In the genomic region with DNA sequence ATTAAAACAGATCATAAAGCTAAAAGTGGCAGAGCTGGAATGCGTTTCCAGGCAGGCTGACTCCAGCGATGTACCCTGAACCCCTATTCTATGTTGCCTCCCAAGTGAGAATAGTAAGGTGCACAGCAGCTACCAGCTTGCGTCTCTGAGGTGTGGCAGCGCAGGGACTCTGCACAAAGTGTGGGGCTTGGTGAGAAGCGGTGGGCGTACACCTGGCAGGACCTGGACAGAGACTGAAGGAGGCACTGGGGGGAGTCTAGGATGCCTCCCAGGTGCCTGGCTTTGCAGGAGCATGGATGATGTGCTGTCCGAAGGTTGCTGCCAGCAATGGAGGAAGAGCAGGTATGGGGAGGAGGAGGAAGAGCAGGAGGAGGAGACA, we compare ENCODE assay signal across 22 cellular contexts. TPM values are rescaled to one million over a fixed set of nuclear protein-coding genes. Genes with fewer than 3 reads are reported as not detected.
DNase-seq lines count a peak whose midpoint lies in the region; ATAC-seq and TF ChIP-seq lines count a peak whose summit lies in the region.
"Had no signal": no experiment of that assay in that cellular context is flagged by ENCODE, and none has a peak within 500 bp of the region (broad histone marks: within the 10 kb centered on the region; RNA-seq: fewer than 3 reads in every experiment).

No MANE protein-coding gene starts in this region.

- no peak overlapping the region for H3K4me3 Mint-ChIP-seq in stimulated activated naive CD8-positive, alpha-beta T cell treated with anti-CD3 and anti-CD28 coated beads, Interleukin-15, amount 100 ng/mL, for 72 hours
- no peak overlapping the region for H3K4me3 Mint-ChIP-seq in nephron
- H3K4me3 Mint-ChIP-seq in glutamatergic neuron (ENCODE audit: unreplicated experiment), result no peak overlapping the region

- H3K27me3 Mint-ChIP-seq in stimulated activated naive CD8-positive, alpha-beta T cell treated with anti-CD3 and anti-CD28 coated beads, Interleukin-15, amount 100 ng/mL, for 72 hours, result no peaks in the 10 kb centered on the region
- H3K27me3 Mint-ChIP-seq in nephron (ENCODE audit: low read depth), result peaks cover 11% of the 10 kb centered on the region
- H3K27me3 Mint-ChIP-seq in glutamatergic neuron (ENCODE audit: unreplicated experiment), result peaks cover 2% of the 10 kb centered on the region

- no peaks in the 10 kb centered on the region for H3K9me3 Mint-ChIP-seq in stimulated activated naive CD8-positive, alpha-beta T cell treated with anti-CD3 and anti-CD28 coated beads, Interleukin-15, amount 100 ng/mL, for 72 hours
- H3K9me3 Mint-ChIP-seq in nephron (no peaks in the 10 kb centered on the region), glutamatergic neuron (ENCODE audit: unreplicated experiment) (no peaks in the 10 kb centered on the region)

- peak overlapping the region; percentile 64 to 72 for H3K27ac Mint-ChIP-seq in stimulated activated naive CD8-positive, alpha-beta T cell treated with anti-CD3 and anti-CD28 coated beads, Interleukin-15, amount 100 ng/mL, for 72 hours
- H3K27ac Mint-ChIP-seq in nephron (peak overlapping the region; percentile 10 to 69 (median 49)), glutamatergic neuron (ENCODE audit: unreplicated experiment) (no peak overlapping the region)

- ATAC-seq in stimulated activated naive CD8-positive, alpha-beta T cell treated with anti-CD3 and anti-CD28 coated beads, Interleukin-15, amount 100 ng/mL, for 72 hours, result no peak
- ATAC-seq in stimulated activated naive CD8-positive, alpha-beta T cell treated with anti-CD3 and anti-CD28 coated beads, Interleukin-15, Interleukin-2, amounts not matched to agents 100 U/mL and 50 U/mL, for 24 hours, result no peak
- ATAC-seq in HG02588 (IDR thresholded peaks at IDR 0.05; ENCODE audit: unreplicated experiment), result no peak
- ATAC-seq: lower lobe of right lung had no signal

- H3K36me3 ChIP-seq in esophagus (ENCODE audit: control insufficient read depth in 2 of 2, insufficient read depth in 2 of 2, low read length in 1 of 2), result peaks cover 0 to 28% of the 10 kb centered on the region in 2 donors

- no peak for TF ChIP-seq CTCF in nephron (IDR thresholded peaks at IDR 0.05; ENCODE audit: unreplicated experiment in 3 of 3)
- no peak for TF ChIP-seq CTCF in glutamatergic neuron (IDR thresholded peaks at IDR 0.05; ENCODE audit: partially characterized antibody, unreplicated experiment)

- no peak for DNase-seq in stimulated activated naive CD8-positive, alpha-beta T cell treated with anti-CD3 and anti-CD28 coated beads, Interleukin-15, amount 100 ng/mL, for 72 hours
- DNase-seq in stimulated activated naive CD8-positive, alpha-beta T cell treated with anti-CD3 and anti-CD28 coated beads, Interleukin-15, Interleukin-2, amounts not matched to agents 100 U/mL and 50 U/mL, for 24 hours, result no peak
- DNase-seq in effector CD4-positive, alpha-beta T cell, result no peak
- no peak for DNase-seq in glutamatergic neuron
- DNase-seq: activated CD4-positive, CD25-positive, alpha-beta regulatory T cell; activated gamma-delta T cell; activated T-cell treated with anti-CD3 and anti-CD28 coated beads for 4 hours; brain microvascular endothelial cell; C1 segment of cervical spinal cord; Caco-2; HCEC 1CT; kidney glomerular epithelial cell; lower lobe of right lung; NCI-H146; occipital lobe; RPMI8226; stimulated activated CD8-positive, alpha-beta memory T cell treated with anti-CD3 and anti-CD28 coated beads, Interleukin-4, amount 100 ng/mL, for 48 hours; T-helper 1 cell; trophoblast cell had no signal

- H3K27ac ChIP-seq in esophagus (ENCODE audit: low read depth in 2 of 2, low read length in 1 of 2), result peak overlapping the region; percentile 47 to 79
- H3K27ac ChIP-seq: brain microvascular endothelial cell, lower lobe of right lung had no signal

- peaks cover 33% of the 10 kb centered on the region for H3K36me3 Mint-ChIP-seq in nephron (ENCODE audit: low read depth)
- peaks cover 6% of the 10 kb centered on the region for H3K36me3 Mint-ChIP-seq in glutamatergic neuron (ENCODE audit: unreplicated experiment)

- no peaks in the 10 kb centered on the region for H3K27me3 ChIP-seq in esophagus (ENCODE audit: control insufficient read depth in 1 of 2, insufficient read depth in 2 of 2, low read length in 2 of 2)
- H3K27me3 ChIP-seq: brain microvascular endothelial cell had no signal

- no peaks in the 10 kb centered on the region for H3K4me1 Mint-ChIP-seq in stimulated activated naive CD8-positive, alpha-beta T cell treated with anti-CD3 and anti-CD28 coated beads, Interleukin-15, amount 100 ng/mL, for 72 hours
- H3K4me1 Mint-ChIP-seq in nephron (peaks cover 14% of the 10 kb centered on the region), glutamatergic neuron (ENCODE audit: low read depth, unreplicated experiment) (no peaks in the 10 kb centered on the region)

- peaks cover 0 to 4% of the 10 kb centered on the region in 2 donors for H3K9me3 ChIP-seq in esophagus (ENCODE audit: control insufficient read depth in 2 of 2, insufficient read depth in 1 of 2, low read depth in 1 of 2, low read length in 1 of 2)
- H3K9me3 ChIP-seq: Caco-2, lower lobe of right lung had no signal

- 77 to 78% methylated on average over 7 of the region's 7 CpGs for WGBS in esophagus, 2 donors

- peaks cover 6 to 25% of the 10 kb centered on the region in 2 donors for H3K4me1 ChIP-seq in esophagus (ENCODE audit: control insufficient read depth in 2 of 2, insufficient read depth in 2 of 2, low read length in 1 of 2)
- H3K4me1 ChIP-seq: Caco-2 had no signal

- no peak overlapping the region for H3K4me3 ChIP-seq in esophagus (ENCODE audit: low read depth in 1 of 2, low read length in 2 of 2)
- H3K4me3 ChIP-seq: lower lobe of right lung had no signal

RNA-seq across cellular contexts. Expression of a gene that starts 42.9 kb away (rescaled TPM):
- 10 to 100 TPM in 1 of 2 donors, 1 to 10 TPM in 1; 4.3 to 11.9 TPM for polyA plus RNA-seq in esophagus
- 0.44 TPM for total RNA-seq in glutamatergic neuron (ENCODE audit: unreplicated experiment)

RNA-seq across cellular contexts. Expression of a gene that starts 43.0 kb away (rescaled TPM):
- polyA plus RNA-seq in esophagus, result 10 to 100 TPM; 19.6 to 32.6 TPM
- total RNA-seq in glutamatergic neuron (ENCODE audit: unreplicated experiment), result 14.2 TPM
